Comparison of ENCODE assay signal across 11 cellular contexts in the genomic region with DNA sequence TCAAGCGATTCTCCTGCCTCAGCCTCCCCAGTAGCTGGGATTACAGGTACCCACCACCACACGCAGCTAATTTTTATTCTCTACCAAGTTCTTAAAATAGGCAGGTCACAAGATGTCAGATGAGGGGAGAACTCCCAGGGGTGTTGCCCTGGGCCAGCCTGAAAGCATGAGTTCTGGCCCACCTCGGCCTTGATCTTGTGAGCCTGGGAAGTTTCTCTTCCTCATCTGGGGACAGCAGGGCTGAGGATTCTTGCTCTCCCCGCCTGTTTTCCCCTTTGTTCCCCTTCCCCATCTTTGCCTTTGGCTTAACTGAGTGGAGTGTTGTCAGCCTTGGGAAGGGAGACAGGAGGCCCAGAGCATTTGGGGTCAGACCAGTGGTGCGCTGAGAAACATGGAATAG. TPM values are rescaled to one million over a fixed set of nuclear protein-coding genes. Genes with fewer than 3 reads are reported as not detected.
DNase-seq lines count a peak whose midpoint lies in the region; TF ChIP-seq lines count a peak whose summit lies in the region.
"Had no signal": no experiment of that assay in that cellular context is flagged by ENCODE, and none has a peak within 500 bp of the region (broad histone marks: within the 10 kb centered on the region; RNA-seq: fewer than 3 reads in every experiment).

No MANE protein-coding gene starts in this region.

- no peak overlapping the region for H2BK5ac ChIP-seq in mesenchymal stem cell (ENCODE audit: low read depth, low read length, poor library complexity, severe bottlenecking)

- peaks cover 32% of the 10 kb centered on the region for H3K4me1 ChIP-seq in OCI-LY7 (ENCODE audit: insufficient read depth, low read length, poor library complexity, severe bottlenecking)
- H3K4me1 ChIP-seq in mesenchymal stem cell (ENCODE audit: control insufficient read depth, insufficient read depth, low read depth, low read length): peaks cover 31% of the 10 kb centered on the region
- H3K4me1 ChIP-seq in suprapubic skin: peaks cover 36% of the 10 kb centered on the region

- H3K27me3 ChIP-seq in mesenchymal stem cell (ENCODE audit: control insufficient read depth in 1 of 2, insufficient read depth in 1 of 2, low read length in 2 of 2) (no peaks in the 10 kb centered on the region), suprapubic skin (no peaks in the 10 kb centered on the region)

- H3K4me3 ChIP-seq in OCI-LY7 (ENCODE audit: low read depth, low read length, poor library complexity, severe bottlenecking) (peak overlapping the region; percentile 4), mesenchymal stem cell (ENCODE audit: insufficient read depth in 1 of 2, low read depth in 1 of 2, low read length in 2 of 2) (no peak overlapping the region), suprapubic skin (no peak overlapping the region)

- peak overlapping the region in 1 of 2 experiments; percentile 38 for H3K18ac ChIP-seq in mesenchymal stem cell (ENCODE audit: low read depth in 1 of 2, low read length in 2 of 2)

- H3K23ac ChIP-seq in mesenchymal stem cell (ENCODE audit: low read length in 2 of 2): peak overlapping the region in 1 of 2 experiments; percentile 73

- no peak for TF ChIP-seq CTCF in OCI-LY7 (conservative IDR thresholded peaks at IDR 0.05; ENCODE audit: low read length)
- no peak for TF ChIP-seq CTCF in suprapubic skin (IDR thresholded peaks at IDR 0.05)

- no peak for DNase-seq in activated CD4-positive, alpha-beta T cell treated with anti-CD3 and anti-CD28 coated beads, Interleukin-2, amount 10 ng/mL, durations not matched to agents 7 days and 5 days
- DNase-seq in activated CD4-positive, alpha-beta T cell treated with anti-CD3 and anti-CD28 coated beads for 1 hour: no peak
- DNase-seq in OCI-LY7 (ENCODE audit: low spot score) (peak; percentile 33), mesenchymal stem cell (no peak), suprapubic skin (ENCODE audit: low spot score in 2 of 2) (no peak), activated gamma-delta T cell treated with Interleukin-2 at 50 U/mL for 16 hours (no peak), NCI-H1417 (lab: John Stamatoyannopoulos, UW) (no peak), NCI-H748 treated with DMSO at 0.1 percent for 48 hours (lab: John Stamatoyannopoulos, UW) (no peak)
- DNase-seq: activated CD4-positive, alpha-beta T cell treated with anti-CD3 and anti-CD28 coated beads for 36 hours; SIG-M5 had no signal

- H3K4me2 ChIP-seq in OCI-LY7 (ENCODE audit: low read length): peak overlapping the region; percentile 95
- no peak overlapping the region for H3K4me2 ChIP-seq in mesenchymal stem cell (ENCODE audit: low read length, poor library complexity, severe bottlenecking)

- H2BK12ac ChIP-seq in mesenchymal stem cell (ENCODE audit: low read length in 2 of 2): peak overlapping the region; percentile 28 to 54

- TF ChIP-seq EP300 in suprapubic skin (IDR thresholded peaks at IDR 0.05): no peak

- H2BK15ac ChIP-seq in mesenchymal stem cell (ENCODE audit: low read depth, poor library complexity, severe bottlenecking): no peak overlapping the region

- H3K4me3 Mint-ChIP-seq in activated CD4-positive, alpha-beta T cell treated with anti-CD3 and anti-CD28 coated beads, Interleukin-2, amount 10 ng/mL, durations not matched to agents 7 days and 5 days: no peak overlapping the region
- H3K4me3 Mint-ChIP-seq: activated CD4-positive, alpha-beta T cell treated with anti-CD3 and anti-CD28 coated beads for 36 hours had no signal

- H3K14ac ChIP-seq in mesenchymal stem cell (ENCODE audit: low read length in 2 of 2): peak overlapping the region in 1 of 2 experiments; percentile 45

- no peaks in the 10 kb centered on the region for H3K9me2 ChIP-seq in OCI-LY7 (ENCODE audit: insufficient read depth, low read length)

- H3K27me3 Mint-ChIP-seq in activated CD4-positive, alpha-beta T cell treated with anti-CD3 and anti-CD28 coated beads, Interleukin-2, amount 10 ng/mL, durations not matched to agents 7 days and 5 days: no peaks in the 10 kb centered on the region
- H3K27me3 Mint-ChIP-seq: activated CD4-positive, alpha-beta T cell treated with anti-CD3 and anti-CD28 coated beads for 36 hours; activated naive CD4-positive, alpha-beta T cell treated with anti-CD3 and anti-CD28 coated beads, Interleukin-2, amount 50 U/mL, for 24 hours had no signal

- CTCF ChIA-PET in activated CD4-positive, alpha-beta T cell treated with anti-CD3 and anti-CD28 coated beads, Interleukin-2, amount 10 ng/mL, durations not matched to agents 7 days and 5 days (lab: Charles Lee): interaction anchor here (0.6 to 4.6 kb wide), 6 partner anchors 9 to 1027 kb away, joined by 4 to 25 read pairs (median 5); partner anchors contain the start of gene GGA1
- CTCF ChIA-PET in OCI-LY7 (lab: Charles Lee; ENCODE audit: unreplicated experiment): interaction anchor here (1.1 kb wide), 1 partner anchor 23 kb away, joined by 4 read pairs; no protein-coding TSS in a partner anchor

- WGBS in mesenchymal stem cell: 86% methylated on average over 3 of the region's 5 CpGs
- 75% methylated on average over 5 of the region's 5 CpGs for WGBS in suprapubic skin

- H4K20me1 ChIP-seq in OCI-LY7 (ENCODE audit: insufficient read depth, low read length): peaks cover 20% of the 10 kb centered on the region

- H2AK5ac ChIP-seq in mesenchymal stem cell (ENCODE audit: low read length, severe bottlenecking): peak overlapping the region; percentile 79

- peak overlapping the region in 1 of 2 experiments; percentile 47 for H3K4ac ChIP-seq in mesenchymal stem cell (ENCODE audit: low read depth in 1 of 2, low read length in 2 of 2)

- no peak for TF ChIP-seq POLR2A in suprapubic skin (IDR thresholded peaks at IDR 0.05)

- H3K4me1 Mint-ChIP-seq in activated CD4-positive, alpha-beta T cell treated with anti-CD3 and anti-CD28 coated beads, Interleukin-2, amount 10 ng/mL, durations not matched to agents 7 days and 5 days: peaks cover 39% of the 10 kb centered on the region

- peak overlapping the region; percentile 37 for H3K27ac ChIP-seq in OCI-LY7 (ENCODE audit: low read depth, low read length, poor library complexity, severe bottlenecking)
- no peak overlapping the region for H3K27ac ChIP-seq in mesenchymal stem cell (ENCODE audit: low read length, poor library complexity, severe bottlenecking)
- peak overlapping the region; percentile 35 for H3K27ac ChIP-seq in suprapubic skin

- no peak overlapping the region for H4K91ac ChIP-seq in mesenchymal stem cell (ENCODE audit: low read length)

- H3K79me1 ChIP-seq in mesenchymal stem cell (replicated peaks; ENCODE audit: low read length, poor library complexity, severe bottlenecking): peaks cover 38% of the 10 kb centered on the region

- POLR2A ChIA-PET in activated CD4-positive, alpha-beta T cell treated with anti-CD3 and anti-CD28 coated beads, Interleukin-2, amount 10 ng/mL, durations not matched to agents 7 days and 5 days (lab: Charles Lee): no interaction called here
- POLR2A ChIA-PET in OCI-LY7 (lab: Charles Lee): no interaction called here

- H3K79me2 ChIP-seq in OCI-LY7 (ENCODE audit: insufficient read depth, low read depth, low read length): peaks cover 61% of the 10 kb centered on the region

- H2BK120ac ChIP-seq in mesenchymal stem cell (ENCODE audit: low read depth, low read length): no peak overlapping the region

- H3K36me3 Mint-ChIP-seq in activated CD4-positive, alpha-beta T cell treated with anti-CD3 and anti-CD28 coated beads, Interleukin-2, amount 10 ng/mL, durations not matched to agents 7 days and 5 days (ENCODE audit: low read depth): peaks cover 12% of the 10 kb centered on the region
- H3K36me3 Mint-ChIP-seq: activated naive CD4-positive, alpha-beta T cell treated with anti-CD3 and anti-CD28 coated beads, Interleukin-2, amount 50 U/mL, for 24 hours had no signal

- BruUV-seq in OCI-LY7 (replicated peaks; lab: Mats Ljungman, UMichigan): no TSS peak

- H3K27ac Mint-ChIP-seq in activated CD4-positive, alpha-beta T cell treated with anti-CD3 and anti-CD28 coated beads, Interleukin-2, amount 10 ng/mL, durations not matched to agents 7 days and 5 days: peak overlapping the region; percentile 60
- H3K27ac Mint-ChIP-seq: activated naive CD4-positive, alpha-beta T cell treated with anti-CD3 and anti-CD28 coated beads, Interleukin-2, amount 50 U/mL, for 24 hours had no signal

- H3K9me3 Mint-ChIP-seq in activated CD4-positive, alpha-beta T cell treated with anti-CD3 and anti-CD28 coated beads, Interleukin-2, amount 10 ng/mL, durations not matched to agents 7 days and 5 days: no peaks in the 10 kb centered on the region
- H3K9me3 Mint-ChIP-seq: activated naive CD4-positive, alpha-beta T cell treated with anti-CD3 and anti-CD28 coated beads, Interleukin-2, amount 50 U/mL, for 24 hours had no signal

- H3K9me3 ChIP-seq in OCI-LY7 (ENCODE audit: low read length) (no peaks in the 10 kb centered on the region), mesenchymal stem cell (ENCODE audit: control insufficient read depth, low read length) (no peaks in the 10 kb centered on the region), suprapubic skin (no peaks in the 10 kb centered on the region)

- H3K9ac ChIP-seq in mesenchymal stem cell (ENCODE audit: low read length): peak overlapping the region; percentile 51

- H4K8ac ChIP-seq in mesenchymal stem cell (ENCODE audit: low read length): peak overlapping the region; percentile 48

- H2AFZ ChIP-seq in OCI-LY7 (ENCODE audit: low read length) (no peak overlapping the region), mesenchymal stem cell (ENCODE audit: low read depth, low read length) (no peak overlapping the region)

- intact Hi-C loops in OCI-LY7 (cut with micrococcal nuclease; ENCODE audit: unreplicated experiment): no loop called here

- H3K36me3 ChIP-seq in OCI-LY7 (ENCODE audit: insufficient read depth, low read length) (peaks cover 62% of the 10 kb centered on the region), mesenchymal stem cell (ENCODE audit: control insufficient read depth in 1 of 2, insufficient read depth in 2 of 2, low read depth in 1 of 2, low read length in 2 of 2) (peaks cover 11 to 30% of the 10 kb centered on the region in 2 experiments), suprapubic skin (peaks cover 8% of the 10 kb centered on the region)

RNA-seq across cellular contexts. Expression of gene PDXP, which starts 3.5 kb away (rescaled TPM):
- total RNA-seq in activated CD4-positive, alpha-beta T cell treated with anti-CD3 and anti-CD28 coated beads, Interleukin-2, amount 10 ng/mL, durations not matched to agents 7 days and 5 days: 10 to 100 TPM; 21.5 to 21.8 TPM
- total RNA-seq in OCI-LY7 (2014; rRNA removed; shearing (Covaris generic)): 50.0 and 61.2 TPM in 2 replicates
- total RNA-seq in OCI-LY7 (2022) (54.0 and 55.8 TPM in 2 replicates), suprapubic skin (1 to 10 TPM; 4.2 to 6.1 (median 4.9) TPM)
- polyA plus RNA-seq in mesenchymal stem cell (2013, experiment 1 of 2): 7.5 TPM
- 6.7 TPM for polyA plus RNA-seq in mesenchymal stem cell (2013, experiment 2 of 2)

RNA-seq across cellular contexts. Expression of gene LGALS1, which starts 13.4 kb away (rescaled TPM):
- 1,000 to 10,000 TPM; 1,140 to 1,273 TPM for total RNA-seq in activated CD4-positive, alpha-beta T cell treated with anti-CD3 and anti-CD28 coated beads, Interleukin-2, amount 10 ng/mL, durations not matched to agents 7 days and 5 days
- 85.8 and 93.1 TPM in 2 replicates for total RNA-seq in OCI-LY7 (2014; rRNA removed; shearing (Covaris generic))
- total RNA-seq in OCI-LY7 (2022) (57.2 and 57.3 TPM in 2 replicates), suprapubic skin (100 to 1,000 TPM; 138 to 277 (median 207) TPM)
- 4,707 TPM for polyA plus RNA-seq in mesenchymal stem cell (2013, experiment 1 of 2)
- 4,802 TPM for polyA plus RNA-seq in mesenchymal stem cell (2013, experiment 2 of 2)

RNA-seq across cellular contexts. Expression of gene SH3BP1, which starts 22.6 kb away (rescaled TPM):
- 100 to 1,000 TPM; 184 to 187 TPM for total RNA-seq in activated CD4-positive, alpha-beta T cell treated with anti-CD3 and anti-CD28 coated beads, Interleukin-2, amount 10 ng/mL, durations not matched to agents 7 days and 5 days
- total RNA-seq in OCI-LY7 (2014; rRNA removed; shearing (Covaris generic)): 15.3 and 18.3 TPM in 2 replicates
- total RNA-seq in OCI-LY7 (2022) (44.4 and 48.4 TPM in 2 replicates), suprapubic skin (10 to 100 TPM; 57.1 to 60.7 (median 57.7) TPM)
- 15.4 TPM for polyA plus RNA-seq in mesenchymal stem cell (2013, experiment 1 of 2)
- polyA plus RNA-seq in mesenchymal stem cell (2013, experiment 2 of 2): 15.0 TPM

RNA-seq across cellular contexts. Expression of gene NOL12, which starts 24.1 kb away (rescaled TPM):
- total RNA-seq in activated CD4-positive, alpha-beta T cell treated with anti-CD3 and anti-CD28 coated beads, Interleukin-2, amount 10 ng/mL, durations not matched to agents 7 days and 5 days: 10 to 100 TPM; 57.3 to 57.7 TPM
- total RNA-seq in OCI-LY7 (2014; rRNA removed; shearing (Covaris generic)): 64.6 and 79.0 TPM in 2 replicates
- total RNA-seq in OCI-LY7 (2022) (58.6 and 62.3 TPM in 2 replicates), suprapubic skin (10 to 100 TPM; 29.2 to 49.8 (median 40.7) TPM)
- polyA plus RNA-seq in mesenchymal stem cell (2013, experiment 1 of 2): 14.9 TPM
- polyA plus RNA-seq in mesenchymal stem cell (2013, experiment 2 of 2): 13.9 TPM

RNA-seq across cellular contexts. Expression of gene TRIOBP, which starts 34.8 kb away (rescaled TPM):
- 10 to 100 TPM; 44.1 to 53.5 TPM for total RNA-seq in activated CD4-positive, alpha-beta T cell treated with anti-CD3 and anti-CD28 coated beads, Interleukin-2, amount 10 ng/mL, durations not matched to agents 7 days and 5 days
- 24.4 and 31.6 TPM in 2 replicates for total RNA-seq in OCI-LY7 (2014; rRNA removed; shearing (Covaris generic))
- total RNA-seq in OCI-LY7 (2022): 30.6 and 31.1 TPM in 2 replicates
- polyA plus RNA-seq in mesenchymal stem cell (2013, experiment 1 of 2): 67.0 TPM
- 64.8 TPM for polyA plus RNA-seq in mesenchymal stem cell (2013, experiment 2 of 2)
- 10 to 100 TPM; 58.6 to 71.6 (median 64.3) TPM for total RNA-seq in suprapubic skin

Comparison
In these comparisons a context has a peak if more than half of its experiments do, and no peak if none do; other contexts are left out.
1. RNA of gene LGALS1, which starts 13.4 kb away (total RNA-seq): 1,140 to 1,273 TPM in activated CD4-positive, alpha-beta T cell treated with anti-CD3 and anti-CD28 coated beads, Interleukin-2, amount 10 ng/mL, durations not matched to agents 7 days and 5 days; 138 to 277 TPM in suprapubic skin and 57.2 to 93.1 TPM in OCI-LY7; every median in the first group is over 4 times any median in the second.